1 cellular context compared by ENCODE assay signal in the genomic region with DNA sequence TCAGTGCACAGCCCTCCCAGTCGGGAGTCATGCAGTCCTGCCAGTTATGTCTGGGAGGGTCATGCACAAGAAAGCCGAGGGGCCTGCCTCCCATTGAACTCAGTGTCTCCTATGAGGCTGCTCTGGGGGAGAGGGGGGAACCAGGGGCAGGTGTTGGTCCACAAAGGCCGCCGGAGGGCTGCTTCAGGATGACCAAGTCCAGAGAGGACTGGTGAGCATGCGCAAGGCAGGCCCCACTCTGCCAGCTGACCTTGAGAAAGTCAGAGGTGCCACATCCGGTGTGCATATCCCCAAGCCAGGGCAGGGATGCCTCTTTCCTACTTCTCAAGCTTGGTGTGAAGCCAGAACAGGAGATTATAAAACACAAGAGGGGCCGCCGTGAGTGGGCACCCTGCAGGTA.
TF ChIP-seq lines count a peak whose summit lies in the region.

No MANE protein-coding gene starts in this region.

TF ChIP-seq in HepG2, 621 proteins besides CTCF, POLR2A, EP300 and RAD21 (continued from another document):
- TF ChIP-seq, protein P1, sequence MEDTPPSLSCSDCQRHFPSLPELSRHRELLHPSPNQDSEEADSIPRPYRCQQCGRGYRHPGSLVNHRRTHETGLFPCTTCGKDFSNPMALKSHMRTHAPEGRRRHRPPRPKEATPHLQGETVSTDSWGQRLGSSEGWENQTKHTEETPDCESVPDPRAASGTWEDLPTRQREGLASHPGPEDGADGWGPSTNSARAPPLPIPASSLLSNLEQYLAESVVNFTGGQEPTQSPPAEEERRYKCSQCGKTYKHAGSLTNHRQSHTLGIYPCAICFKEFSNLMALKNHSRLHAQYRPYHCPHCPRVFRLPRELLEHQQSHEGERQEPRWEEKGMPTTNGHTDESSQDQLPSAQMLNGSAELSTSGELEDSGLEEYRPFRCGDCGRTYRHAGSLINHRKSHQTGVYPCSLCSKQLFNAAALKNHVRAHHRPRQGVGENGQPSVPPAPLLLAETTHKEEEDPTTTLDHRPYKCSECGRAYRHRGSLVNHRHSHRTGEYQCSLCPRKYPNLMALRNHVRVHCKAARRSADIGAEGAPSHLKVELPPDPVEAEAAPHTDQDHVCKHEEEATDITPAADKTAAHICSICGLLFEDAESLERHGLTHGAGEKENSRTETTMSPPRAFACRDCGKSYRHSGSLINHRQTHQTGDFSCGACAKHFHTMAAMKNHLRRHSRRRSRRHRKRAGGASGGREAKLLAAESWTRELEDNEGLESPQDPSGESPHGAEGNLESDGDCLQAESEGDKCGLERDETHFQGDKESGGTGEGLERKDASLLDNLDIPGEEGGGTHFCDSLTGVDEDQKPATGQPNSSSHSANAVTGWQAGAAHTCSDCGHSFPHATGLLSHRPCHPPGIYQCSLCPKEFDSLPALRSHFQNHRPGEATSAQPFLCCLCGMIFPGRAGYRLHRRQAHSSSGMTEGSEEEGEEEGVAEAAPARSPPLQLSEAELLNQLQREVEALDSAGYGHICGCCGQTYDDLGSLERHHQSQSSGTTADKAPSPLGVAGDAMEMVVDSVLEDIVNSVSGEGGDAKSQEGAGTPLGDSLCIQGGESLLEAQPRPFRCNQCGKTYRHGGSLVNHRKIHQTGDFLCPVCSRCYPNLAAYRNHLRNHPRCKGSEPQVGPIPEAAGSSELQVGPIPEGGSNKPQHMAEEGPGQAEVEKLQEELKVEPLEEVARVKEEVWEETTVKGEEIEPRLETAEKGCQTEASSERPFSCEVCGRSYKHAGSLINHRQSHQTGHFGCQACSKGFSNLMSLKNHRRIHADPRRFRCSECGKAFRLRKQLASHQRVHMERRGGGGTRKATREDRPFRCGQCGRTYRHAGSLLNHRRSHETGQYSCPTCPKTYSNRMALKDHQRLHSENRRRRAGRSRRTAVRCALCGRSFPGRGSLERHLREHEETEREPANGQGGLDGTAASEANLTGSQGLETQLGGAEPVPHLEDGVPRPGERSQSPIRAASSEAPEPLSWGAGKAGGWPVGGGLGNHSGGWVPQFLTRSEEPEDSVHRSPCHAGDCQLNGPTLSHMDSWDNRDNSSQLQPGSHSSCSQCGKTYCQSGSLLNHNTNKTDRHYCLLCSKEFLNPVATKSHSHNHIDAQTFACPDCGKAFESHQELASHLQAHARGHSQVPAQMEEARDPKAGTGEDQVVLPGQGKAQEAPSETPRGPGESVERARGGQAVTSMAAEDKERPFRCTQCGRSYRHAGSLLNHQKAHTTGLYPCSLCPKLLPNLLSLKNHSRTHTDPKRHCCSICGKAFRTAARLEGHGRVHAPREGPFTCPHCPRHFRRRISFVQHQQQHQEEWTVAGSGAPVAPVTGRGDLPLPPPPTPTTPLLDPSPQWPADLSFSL (CRISPR knock-in tag; IDR thresholded peaks at IDR 0.05), result no peak
- TF ChIP-seq, protein P2, sequence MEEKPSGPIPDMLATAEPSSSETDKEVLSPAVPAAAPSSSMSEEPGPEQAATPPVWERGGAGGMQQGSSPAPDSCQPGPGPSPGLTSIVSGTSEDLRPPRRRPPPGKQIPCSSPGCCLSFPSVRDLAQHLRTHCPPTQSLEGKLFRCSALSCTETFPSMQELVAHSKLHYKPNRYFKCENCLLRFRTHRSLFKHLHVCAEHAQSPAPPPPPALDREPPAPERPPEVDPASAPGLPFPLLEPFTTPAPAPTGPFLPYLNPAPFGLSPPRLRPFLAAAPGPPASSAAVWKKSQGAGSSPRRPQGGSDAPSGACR (CRISPR knock-in tag; IDR thresholded peaks at IDR 0.05), result no peak
- TF ChIP-seq ZNF768 (CRISPR knock-in tag; IDR thresholded peaks at IDR 0.05), result peak; percentile 75; the same call in 1 of the 2 replicates
- TF ChIP-seq ZNF510 (CRISPR knock-in tag; IDR thresholded peaks at IDR 0.05; ENCODE audit: low read depth), result no peak
- TF ChIP-seq, protein P3, sequence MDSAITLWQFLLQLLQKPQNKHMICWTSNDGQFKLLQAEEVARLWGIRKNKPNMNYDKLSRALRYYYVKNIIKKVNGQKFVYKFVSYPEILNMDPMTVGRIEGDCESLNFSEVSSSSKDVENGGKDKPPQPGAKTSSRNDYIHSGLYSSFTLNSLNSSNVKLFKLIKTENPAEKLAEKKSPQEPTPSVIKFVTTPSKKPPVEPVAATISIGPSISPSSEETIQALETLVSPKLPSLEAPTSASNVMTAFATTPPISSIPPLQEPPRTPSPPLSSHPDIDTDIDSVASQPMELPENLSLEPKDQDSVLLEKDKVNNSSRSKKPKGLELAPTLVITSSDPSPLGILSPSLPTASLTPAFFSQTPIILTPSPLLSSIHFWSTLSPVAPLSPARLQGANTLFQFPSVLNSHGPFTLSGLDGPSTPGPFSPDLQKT (CRISPR knock-in tag; IDR thresholded peaks at IDR 0.05; ENCODE audit: borderline replicate concordance), result no peak
- no peak for TF ChIP-seq CBFB (CRISPR knock-in tag; IDR thresholded peaks at IDR 0.05)
